ENCODE assay signal across 1 cellular context in genomic region chr11:126146454-126147192, GRCh38.
TF ChIP-seq lines count a peak whose summit lies in the region.

No MANE protein-coding gene starts in this region.

TF ChIP-seq in HEK293, 187 proteins besides CTCF, POLR2A, EP300 and RAD21 (continued from another document):
- TF ChIP-seq PRDM10 (tag by site-specific recombination; IDR thresholded peaks at IDR 0.05) (peak; percentile 67), SP2 (tag by site-specific recombination; IDR thresholded peaks at IDR 0.05) (peak; percentile 39), ZXDB (tag by site-specific recombination; IDR thresholded peaks at IDR 0.05) (0 out of 2 replicates have a peak, but pooled peaks have one; percentile 20), ATF2 (tag by site-specific recombination; IDR thresholded peaks at IDR 0.05; ENCODE audit: low read depth) (no peak)
TF ChIP-seq in HEK293: peak in this region for 12.
